22 cellular contexts compared by ENCODE assay signal in the genomic region with DNA sequence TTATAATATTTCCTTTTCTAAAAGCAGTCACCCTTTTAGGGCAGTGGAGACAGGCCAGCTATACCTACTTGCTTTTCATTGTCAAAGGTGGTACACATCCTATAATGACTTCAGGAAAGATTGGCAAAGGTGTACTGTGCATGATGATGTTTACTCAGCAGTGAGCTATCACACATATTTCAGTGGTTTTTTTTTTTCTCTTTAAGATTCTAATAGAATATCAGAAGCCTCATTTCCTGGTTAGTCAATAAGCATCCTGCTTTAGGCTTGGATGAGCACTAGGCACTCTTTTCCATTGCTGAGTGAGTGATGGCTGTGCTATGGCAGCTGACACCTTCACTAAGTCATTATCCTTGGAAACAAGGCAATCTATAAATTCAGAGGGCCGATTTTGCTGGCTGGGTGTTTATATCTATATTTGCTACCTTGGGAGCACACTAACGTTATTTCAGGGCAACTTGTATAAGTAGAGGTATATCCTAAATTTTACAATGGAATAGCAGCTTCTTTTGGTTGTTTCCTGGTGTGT.
"Had no signal": no experiment of that assay in that cellular context is flagged by ENCODE, and none has a peak within 500 bp of the region (broad histone marks: within the 10 kb centered on the region; RNA-seq: fewer than 3 reads in every experiment).

No MANE protein-coding gene starts in this region.

- H3K36me3 ChIP-seq: esophagus muscularis mucosa, pancreas, right lobe of liver, tibial artery had no signal

- H3K4me3 ChIP-seq: esophagus muscularis mucosa, pancreas, psoas muscle, right lobe of liver, skin epidermis, tibial artery had no signal

- H3K4me3 Mint-ChIP-seq: activated CD8-positive, alpha-beta T cell treated with anti-CD3 and anti-CD28 coated beads, Interleukin-2, amount 10 ng/mL, durations not matched to agents 7 days and 5 days; activated naive CD8-positive, alpha-beta T cell treated with anti-CD3 and anti-CD28 coated beads, Interleukin-2, amount 50 U/mL, for 24 hours; activated T-helper 1 cell treated with anti-CD3 and anti-CD28 coated beads, Interleukin-12 subunit alpha, Interleukin-12 subunit beta, Interleukin-2, Interleukin-4 antibody, amounts not matched to agents 30 ng/mL and 10 ng/mL and 1 ng/mL, durations not matched to agents 14 hours and 24 hours and 36 hours; mesothelial cell of epicardium; natural killer cell; stimulated activated effector memory CD8-positive, alpha-beta T cell treated with anti-CD3 and anti-CD28 coated beads, Interleukin-12 subunit alpha, Interleukin-12 subunit beta, amount 100 ng/mL, for 72 hours; stimulated activated naive CD8-positive, alpha-beta T cell treated with anti-CD3 and anti-CD28 coated beads, Interleukin-15, amount 100 ng/mL, for 72 hours had no signal

- ATAC-seq: activated CD4-positive, CD25-positive, alpha-beta regulatory T cell treated with anti-CD3 and anti-CD28 coated beads, Interleukin-2, amount 50 U/mL, for 24 hours; activated CD8-positive, alpha-beta T cell treated with anti-CD3 and anti-CD28 coated beads, Interleukin-2, amount 10 ng/mL, durations not matched to agents 7 days and 5 days; natural killer cell; pancreas; psoas muscle; right lobe of liver; stimulated activated effector memory CD8-positive, alpha-beta T cell treated with anti-CD3 and anti-CD28 coated beads, Interleukin-12 subunit alpha, Interleukin-12 subunit beta, amount 100 ng/mL, for 72 hours; stimulated activated naive CD8-positive, alpha-beta T cell treated with anti-CD3 and anti-CD28 coated beads, Interleukin-15, amount 100 ng/mL, for 72 hours had no signal

- H3K4me1 Mint-ChIP-seq: stimulated activated effector memory CD8-positive, alpha-beta T cell treated with anti-CD3 and anti-CD28 coated beads, Interleukin-12 subunit alpha, Interleukin-12 subunit beta, amount 100 ng/mL, for 72 hours had no signal

- H3K9me3 Mint-ChIP-seq: activated T-helper 1 cell treated with anti-CD3 and anti-CD28 coated beads, Interleukin-12 subunit alpha, Interleukin-12 subunit beta, Interleukin-2, Interleukin-4 antibody, amounts not matched to agents 30 ng/mL and 10 ng/mL and 1 ng/mL, durations not matched to agents 14 hours and 24 hours and 36 hours; natural killer cell; stimulated activated naive CD8-positive, alpha-beta T cell treated with anti-CD3 and anti-CD28 coated beads, Interleukin-15, amount 100 ng/mL, for 72 hours had no signal

- H3K4me1 ChIP-seq: pancreas, psoas muscle, right lobe of liver, tibial artery had no signal

- H3K36me3 Mint-ChIP-seq: natural killer cell; stimulated activated effector memory CD8-positive, alpha-beta T cell treated with anti-CD3 and anti-CD28 coated beads, Interleukin-12 subunit alpha, Interleukin-12 subunit beta, amount 100 ng/mL, for 72 hours had no signal

- H3K9me3 ChIP-seq: esophagus muscularis mucosa, pancreas, psoas muscle, right lobe of liver, tibial artery had no signal

- DNase-seq: activated CD4-positive, alpha-beta T cell treated with anti-CD3 and anti-CD28 coated beads, Interleukin-2, amount 50 U/mL, for 1 hour; activated CD8-positive, alpha-beta T cell treated with anti-CD3 and anti-CD28 coated beads, Interleukin-2, amount 10 ng/mL, durations not matched to agents 7 days and 5 days; activated gamma-delta T cell; activated naive CD4-positive, alpha-beta T cell treated with anti-CD3 and anti-CD28 coated beads, Interleukin-2, amount 50 U/mL, for 16 hours; activated naive CD8-positive, alpha-beta T cell treated with anti-CD3 and anti-CD28 coated beads, Interleukin-2, amount 50 U/mL, for 24 hours; hippocampal formation; left ventricle myocardium superior; mammary epithelial cell; natural killer cell; pancreas; psoas muscle; right lobe of liver; stimulated activated CD4-positive, alpha-beta T cell treated with anti-CD3 and anti-CD28 coated beads, Interleukin-2, amount 100 ng/mL, for 24 hours; stimulated activated naive CD8-positive, alpha-beta T cell treated with anti-CD3 and anti-CD28 coated beads, Interleukin-15, amount 100 ng/mL, for 72 hours; tibial artery had no signal

- H3K27me3 Mint-ChIP-seq: activated naive CD8-positive, alpha-beta T cell treated with anti-CD3 and anti-CD28 coated beads, Interleukin-2, amount 50 U/mL, for 24 hours; stimulated activated naive CD8-positive, alpha-beta T cell treated with anti-CD3 and anti-CD28 coated beads, Interleukin-15, amount 100 ng/mL, for 72 hours had no signal

- H3K27ac Mint-ChIP-seq: activated CD8-positive, alpha-beta T cell treated with anti-CD3 and anti-CD28 coated beads, Interleukin-2, amount 10 ng/mL, durations not matched to agents 7 days and 5 days; activated naive CD8-positive, alpha-beta T cell treated with anti-CD3 and anti-CD28 coated beads, Interleukin-2, amount 50 U/mL, for 24 hours; activated T-helper 1 cell treated with anti-CD3 and anti-CD28 coated beads, Interleukin-12 subunit alpha, Interleukin-12 subunit beta, Interleukin-2, Interleukin-4 antibody, amounts not matched to agents 30 ng/mL and 10 ng/mL and 1 ng/mL, durations not matched to agents 14 hours and 24 hours and 36 hours; natural killer cell; stimulated activated effector memory CD8-positive, alpha-beta T cell treated with anti-CD3 and anti-CD28 coated beads, Interleukin-12 subunit alpha, Interleukin-12 subunit beta, amount 100 ng/mL, for 72 hours; stimulated activated naive CD8-positive, alpha-beta T cell treated with anti-CD3 and anti-CD28 coated beads, Interleukin-15, amount 100 ng/mL, for 72 hours had no signal

- H3K27me3 ChIP-seq: esophagus muscularis mucosa, right lobe of liver, tibial artery had no signal

- H3K27ac ChIP-seq: esophagus muscularis mucosa, pancreas, psoas muscle, right lobe of liver, skin epidermis, tibial artery, VCaP had no signal
